In the genomic region with DNA sequence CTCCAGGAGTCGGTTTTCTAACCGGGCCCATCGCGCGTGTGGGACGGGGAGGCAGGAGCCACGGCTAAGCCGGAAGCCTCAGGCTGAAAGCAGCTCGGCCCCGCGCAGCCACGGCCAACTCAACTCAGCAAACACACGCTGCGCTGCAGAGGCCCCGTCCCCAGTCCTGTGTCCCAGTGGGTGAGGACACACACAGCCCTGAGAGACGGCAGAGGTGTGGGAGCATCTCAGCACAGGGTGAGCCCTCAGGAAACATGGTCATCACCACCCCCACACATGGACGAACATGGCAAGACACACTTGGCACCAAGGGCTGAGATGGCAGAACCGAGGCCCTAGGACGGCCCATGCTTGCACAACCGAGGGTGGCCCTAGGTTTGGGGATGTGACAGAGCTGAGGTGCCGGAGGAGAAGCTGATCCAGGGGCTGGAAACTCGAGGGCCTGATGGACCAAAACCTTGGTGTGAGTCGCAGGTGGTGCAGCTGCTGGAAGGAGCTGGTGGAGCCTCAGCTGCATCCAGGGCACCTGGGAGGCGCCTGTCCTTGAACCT, we compare ENCODE assay signal across 12 cellular contexts. TPM values are rescaled to one million over a fixed set of nuclear protein-coding genes. Genes with fewer than 3 reads are reported as not detected.
"Had no signal": no experiment of that assay in that cellular context is flagged by ENCODE, and none has a peak within 500 bp of the region (broad histone marks: within the 10 kb centered on the region; RNA-seq: fewer than 3 reads in every experiment).

No MANE protein-coding gene starts in this region.

- H3K4me1 ChIP-seq: left lung had no signal

- DNase-seq: activated CD4-positive, alpha-beta T cell treated with anti-CD3 and anti-CD28 coated beads, Interleukin-2, amount 50 U/mL, for 4 hours; activated gamma-delta T cell; activated T-cell treated with anti-CD3 and anti-CD28 coated beads, Interleukin-2, amount 50 U/mL, for 48 hours; esophagus squamous epithelium; foreskin fibroblast; nucleus accumbens; stimulated activated CD4-positive, alpha-beta T cell treated with anti-CD3 and anti-CD28 coated beads, Interleukin-4, amount 100 ng/mL, for 4 hours; thyroid gland had no signal

- H3K27ac ChIP-seq: ascending aorta, esophagus squamous epithelium, left lung, thyroid gland, vagina had no signal

- H3K36me3 ChIP-seq: thyroid gland, vagina had no signal

- H3K9me3 ChIP-seq: ascending aorta, esophagus squamous epithelium, left lung, thyroid gland, vagina had no signal

- H3K27me3 ChIP-seq: ascending aorta, esophagus squamous epithelium, left lung, thyroid gland, vagina had no signal

- H3K4me3 ChIP-seq: ascending aorta, esophagus squamous epithelium, left lung, thyroid gland, vagina had no signal

RNA-seq across cellular contexts. Expression of a gene that starts 29.0 kb away (rescaled TPM):
- total RNA-seq: bronchial epithelial cell, esophagus squamous epithelium, vagina had no signal
